Comparison of ENCODE assay signal across 8 cellular contexts in the genomic region with DNA sequence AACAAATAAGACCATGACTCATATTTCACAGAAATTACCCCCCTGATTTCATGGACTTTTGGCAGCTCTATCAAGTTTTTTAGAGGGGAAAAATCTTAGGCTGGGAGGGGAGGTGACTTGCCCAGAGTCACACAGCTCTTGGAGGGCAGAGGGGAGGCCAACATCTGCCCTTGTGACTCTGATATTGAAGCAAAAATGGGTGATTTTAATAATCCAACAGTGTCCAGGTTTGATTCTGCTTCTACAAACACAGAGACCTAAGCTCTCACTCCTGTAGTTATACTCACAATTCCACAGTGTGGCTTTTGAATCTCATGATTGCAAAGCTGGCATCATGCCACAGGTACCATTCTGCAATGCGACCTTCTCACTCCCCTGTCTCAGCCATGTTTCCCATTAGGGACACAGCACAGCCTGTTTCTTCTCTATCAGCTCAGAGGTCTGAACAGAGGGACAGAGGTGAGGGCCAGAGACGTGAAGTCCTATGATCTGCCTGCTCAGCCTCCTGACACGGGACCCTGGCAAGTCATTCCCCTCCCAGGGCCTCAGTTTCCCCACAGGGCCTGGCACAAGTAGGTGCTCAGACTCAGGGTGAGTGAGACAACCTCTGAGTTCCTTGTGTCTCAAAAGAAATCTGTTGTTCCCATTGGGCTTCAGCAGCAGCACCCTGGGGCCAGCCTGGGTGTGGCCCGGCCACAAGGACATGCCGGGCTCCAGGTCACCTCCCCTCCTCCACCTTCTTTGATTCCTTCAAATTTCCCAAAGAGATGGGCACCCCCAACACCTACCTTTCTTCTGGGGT. TPM values are rescaled to one million over a fixed set of nuclear protein-coding genes. Genes with fewer than 3 reads are reported as not detected.
DNase-seq lines count a peak whose midpoint lies in the region; FAIRE-seq and TF ChIP-seq lines count a peak whose summit lies in the region.

No MANE protein-coding gene starts in this region.

- H3K4me1 ChIP-seq in KMS-11 (ENCODE audit: low read depth, poor library complexity, severe bottlenecking), result peaks cover 27% of the 10 kb centered on the region
- H3K4me1 ChIP-seq in astrocyte (ENCODE audit: insufficient read depth, low read length), result peaks cover 29% of the 10 kb centered on the region
- H3K4me1 ChIP-seq in stomach smooth muscle (ENCODE audit: control insufficient read depth, insufficient read depth, low read length), result peaks cover 48% of the 10 kb centered on the region

- H3K27me3 Mint-ChIP-seq in astrocyte (ENCODE audit: low read depth, unreplicated experiment), result no peaks in the 10 kb centered on the region

- no peak for TF ChIP-seq CTCF in KMS-11 (conservative IDR thresholded peaks at IDR 0.05; ENCODE audit: low read depth, low read length)
- no peak for TF ChIP-seq CTCF in astrocyte (IDR thresholded peaks at IDR 0.05; ENCODE audit: insufficient read depth, low read depth, low read length)

- H2AFZ ChIP-seq in KMS-11 (ENCODE audit: low read depth) (peak overlapping the region; percentile 72; the same call in 1 of the 2 replicates), astrocyte (ENCODE audit: low read depth, low read length) (peak overlapping the region; percentile 63)

- H4K20me1 ChIP-seq in KMS-11 (ENCODE audit: insufficient read depth) (no peaks in the 10 kb centered on the region), astrocyte (ENCODE audit: insufficient read depth, low read length) (peaks cover 34% of the 10 kb centered on the region)

- H3K9me3 Mint-ChIP-seq in astrocyte (ENCODE audit: unreplicated experiment), result peaks cover 2% of the 10 kb centered on the region

- H3K4me3 ChIP-seq in KMS-11 (IDR thresholded peaks at IDR 0.05; ENCODE audit: insufficient read depth, low read depth, low read length) (no peak overlapping the region), astrocyte (ENCODE audit: insufficient read depth, low read depth, low read length) (peak overlapping the region; percentile 84), stomach smooth muscle (ENCODE audit: low read length in 2 of 2) (peak overlapping the region; percentile 78 to 91)

- peak; percentile 23 for FAIRE-seq in astrocyte (lab: Jason Lieb, UNC)

- H3K9ac ChIP-seq in KMS-11 (peak overlapping the region; percentile 66), astrocyte (ENCODE audit: low read length) (peak overlapping the region; percentile 85), stomach smooth muscle (ENCODE audit: low read length in 2 of 2) (peak overlapping the region; percentile 69 to 91)

- H3K4me1 Mint-ChIP-seq in astrocyte (ENCODE audit: low read depth, unreplicated experiment), result peaks cover 54% of the 10 kb centered on the region

- H3K9me3 ChIP-seq in astrocyte (ENCODE audit: insufficient read depth, low read depth, low read length), result no peaks in the 10 kb centered on the region
- no peaks in the 10 kb centered on the region for H3K9me3 ChIP-seq in stomach smooth muscle (ENCODE audit: control insufficient read depth in 2 of 2, low read length in 2 of 2)

- peak overlapping the region; percentile 99 for H3K27ac Mint-ChIP-seq in astrocyte (ENCODE audit: unreplicated experiment)

- H3K27me3 ChIP-seq in KMS-11 (ENCODE audit: insufficient read depth, low read depth) (no peaks in the 10 kb centered on the region), astrocyte (ENCODE audit: insufficient read depth, low read length) (no peaks in the 10 kb centered on the region), stomach smooth muscle (ENCODE audit: control insufficient read depth in 1 of 2, insufficient read depth in 2 of 2, low read length in 2 of 2) (no peaks in the 10 kb centered on the region)

- H3K79me2 ChIP-seq in KMS-11 (ENCODE audit: insufficient read depth, low read depth) (peaks cover 36% of the 10 kb centered on the region), astrocyte (ENCODE audit: insufficient read depth, low read length) (peaks cover 28% of the 10 kb centered on the region)

- peak overlapping the region; percentile 93 for H3K4me3 Mint-ChIP-seq in astrocyte (ENCODE audit: unreplicated experiment)

- H3K27ac ChIP-seq in KMS-11 (peak overlapping the region; percentile 66), astrocyte (ENCODE audit: low read depth, low read length) (peak overlapping the region; percentile 62), stomach smooth muscle (ENCODE audit: low read length) (peak overlapping the region; percentile 86)

- H3K36me3 ChIP-seq in KMS-11 (ENCODE audit: insufficient read depth), result no peaks in the 10 kb centered on the region
- H3K36me3 ChIP-seq in astrocyte (ENCODE audit: insufficient read depth, low read length), result no peaks in the 10 kb centered on the region
- peaks cover 0 to 7% of the 10 kb centered on the region in 2 donors for H3K36me3 ChIP-seq in stomach smooth muscle (ENCODE audit: control insufficient read depth in 2 of 2, insufficient read depth in 2 of 2, low read length in 2 of 2)

- peaks cover 26% of the 10 kb centered on the region for H3K36me3 Mint-ChIP-seq in astrocyte (ENCODE audit: low read depth, unreplicated experiment)

- DNase-seq in ELR (ENCODE audit: low read depth) (peak; percentile 26), astrocyte (ENCODE audit: low read depth) (no peak), islet precursor cell (peak; percentile 35), NCI-H1417 treated with DMSO at 0.1 percent for 48 hours (lab: John Stamatoyannopoulos, UW) (no peak), putamen (ENCODE audit: low spot score) (no peak), AG20443 (ENCODE audit: low spot score) (no peak)

- H3K4me2 ChIP-seq in KMS-11 (peak overlapping the region; percentile 97), astrocyte (ENCODE audit: low read length) (peak overlapping the region; percentile 92)

RNA-seq across cellular contexts. Expression of a gene that starts 0.8 kb away (rescaled TPM):
- 77.2 and 85.1 TPM in 2 replicates for total RNA-seq in astrocyte

RNA-seq across cellular contexts. Expression of a gene that starts 14.4 kb away (rescaled TPM):
- 3.9 and 7.5 TPM in 2 replicates for total RNA-seq in astrocyte

RNA-seq across cellular contexts. Expression of a gene that starts 36.9 kb away (rescaled TPM):
- 0.07 TPM in 1 of 2 replicates, not detected in the other for total RNA-seq in astrocyte

Comparison
In these comparisons a context has a peak if more than half of its experiments do, and no peak if none do; other contexts are left out.
1. DNase-seq: peak in ELR (single experiment) and islet precursor cell (single experiment); none in astrocyte (single experiment), NCI-H1417 treated with DMSO at 0.1 percent for 48 hours (single experiment), putamen (single experiment) and AG20443 (single experiment).
2. Peak in every context shown above with its lines, with median percentiles within 50 percentile points of each other: H3K27ac ChIP-seq and H3K9ac ChIP-seq.